22 cellular contexts compared by ENCODE assay signal in the genomic region with DNA sequence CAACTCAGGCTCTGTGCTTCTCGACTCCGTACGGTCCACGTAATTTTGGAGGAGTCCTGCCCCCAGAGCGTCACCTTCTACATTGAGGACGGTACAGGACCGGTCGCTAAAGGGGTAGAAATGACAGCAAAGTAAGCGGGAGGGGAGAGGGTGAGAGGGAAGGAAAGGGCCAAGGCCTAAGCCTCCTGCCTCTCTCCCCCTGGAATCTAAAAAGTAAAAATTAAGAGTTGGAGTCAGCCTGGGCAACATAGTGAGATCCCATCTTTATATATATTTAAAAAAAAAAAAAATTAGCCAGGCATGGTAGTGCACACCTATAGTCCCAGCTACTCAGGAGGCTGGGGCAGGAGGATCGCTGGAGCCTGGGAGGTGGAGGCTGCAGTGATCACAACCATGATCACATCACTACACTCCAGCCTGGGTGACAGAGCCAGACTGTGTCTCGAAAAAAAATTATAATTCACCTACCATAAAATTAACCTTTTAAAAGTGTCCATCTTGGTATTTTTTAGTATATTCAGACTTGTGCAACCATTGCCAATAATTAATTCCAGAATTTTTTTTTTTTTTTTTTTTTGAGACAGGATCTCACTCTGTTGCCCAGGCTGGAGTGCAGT. TPM values are rescaled to one million over a fixed set of nuclear protein-coding genes. Genes with fewer than 3 reads are reported as not detected.
DNase-seq lines count a peak whose midpoint lies in the region; ATAC-seq, FAIRE-seq and TF ChIP-seq lines count a peak whose summit lies in the region.
"Had no signal": no experiment of that assay in that cellular context is flagged by ENCODE, and none has a peak within 500 bp of the region (broad histone marks: within the 10 kb centered on the region; RNA-seq: fewer than 3 reads in every experiment).

No MANE protein-coding gene starts in this region.

- CTCF ChIA-PET in HepG2 (lab: Yijun Ruan, JAX; ENCODE audit: low intra/inter-chr PET ratio, low total read pairs): no interaction called here

- no peak for DNase-seq in HepG2 (ENCODE audit: low spot score)
- no peak for DNase-seq in right lobe of liver
- DNase-seq in Karpas-422: peak; percentile 37
- DNase-seq in effector memory CD8-positive, alpha-beta T cell: no peak
- no peak for DNase-seq in stimulated activated effector memory CD8-positive, alpha-beta T cell treated with anti-CD3 and anti-CD28 coated beads, Interleukin-12 subunit alpha, Interleukin-12 subunit beta, amount 100 ng/mL, for 72 hours (ENCODE audit: low spot score in 2 of 2)
- DNase-seq in D721Med (ENCODE audit: insufficient read length, low spot score): no peak
- no peak for DNase-seq in putamen (ENCODE audit: low spot score)
- no peak for DNase-seq in NK-92 treated with Interleukin-12 subunit alpha and Interleukin-12 subunit beta, amount 100 ng/mL, for 24 hours (lab: John Stamatoyannopoulos, UW)
- DNase-seq: CD4-positive, CD25-positive, alpha-beta regulatory T cell; CD8-positive, alpha-beta T cell; DMS53; DMS79 treated with DMSO at 0.1 percent for 48 hours; GF-D8; H9; HFFc6 had no signal

- H3K4me1 Mint-ChIP-seq in effector memory CD8-positive, alpha-beta T cell (ENCODE audit: low read depth in 2 of 2): peaks cover 0 to 7% of the 10 kb centered on the region in 2 donors
- peaks cover 31% of the 10 kb centered on the region for H3K4me1 Mint-ChIP-seq in stimulated activated effector memory CD8-positive, alpha-beta T cell treated with anti-CD3 and anti-CD28 coated beads, Interleukin-12 subunit alpha, Interleukin-12 subunit beta, amount 100 ng/mL, for 72 hours
- H3K4me1 Mint-ChIP-seq: GM23338 had no signal

- peak overlapping the region; percentile 41 to 69 for H3K27ac Mint-ChIP-seq in effector memory CD8-positive, alpha-beta T cell
- peak overlapping the region; percentile 26 for H3K27ac Mint-ChIP-seq in stimulated activated effector memory CD8-positive, alpha-beta T cell treated with anti-CD3 and anti-CD28 coated beads, Interleukin-12 subunit alpha, Interleukin-12 subunit beta, amount 100 ng/mL, for 72 hours
- H3K27ac Mint-ChIP-seq: B cell; CD8-positive, alpha-beta T cell; GM23338; HFFc6 had no signal

- H3K9me3 ChIP-seq in HepG2 (ENCODE audit: low read length): no peaks in the 10 kb centered on the region
- no peaks in the 10 kb centered on the region for H3K9me3 ChIP-seq in right lobe of liver
- no peaks in the 10 kb centered on the region for H3K9me3 ChIP-seq in Karpas-422 (ENCODE audit: low read length)
- H3K9me3 ChIP-seq: BLaER1 had no signal

- H3K4me1 ChIP-seq in HepG2 (ENCODE audit: insufficient read depth, low read length): peaks cover 23% of the 10 kb centered on the region
- peaks cover 0 to 5% (median 0%) of the 10 kb centered on the region in 4 donors for H3K4me1 ChIP-seq in right lobe of liver
- no peaks in the 10 kb centered on the region for H3K4me1 ChIP-seq in Karpas-422 (ENCODE audit: low read length)

- ATAC-seq in HepG2: no peak
- no peak for ATAC-seq in right lobe of liver
- no peak for ATAC-seq in effector memory CD8-positive, alpha-beta T cell (replicated peaks)
- no peak for ATAC-seq in stimulated activated effector memory CD8-positive, alpha-beta T cell treated with anti-CD3 and anti-CD28 coated beads, Interleukin-12 subunit alpha, Interleukin-12 subunit beta, amount 100 ng/mL, for 72 hours
- ATAC-seq: CD8-positive, alpha-beta T cell; GM23338; HCT116 had no signal

- H3K36me3 Mint-ChIP-seq in effector memory CD8-positive, alpha-beta T cell (ENCODE audit: insufficient read depth): peaks cover 53% of the 10 kb centered on the region
- H3K36me3 Mint-ChIP-seq in stimulated activated effector memory CD8-positive, alpha-beta T cell treated with anti-CD3 and anti-CD28 coated beads, Interleukin-12 subunit alpha, Interleukin-12 subunit beta, amount 100 ng/mL, for 72 hours: peaks cover 87% of the 10 kb centered on the region

- H3K36me3 ChIP-seq in HepG2 (replicated peaks in 1 of 2; ENCODE audit: control insufficient read depth in 1 of 2, insufficient read depth in 2 of 2, low read length in 2 of 2) (peaks cover 30 to 44% of the 10 kb centered on the region in 2 experiments), right lobe of liver (peaks cover 0 to 7% (median 0%) of the 10 kb centered on the region in 4 donors), Karpas-422 (ENCODE audit: insufficient read depth, low read length) (peaks cover 29% of the 10 kb centered on the region)

- TF ChIP-seq CTCF in HepG2 (CRISPR knock-in tag; IDR thresholded peaks at IDR 0.05): no peak
- no peak for TF ChIP-seq CTCF in right lobe of liver (IDR thresholded peaks at IDR 0.05)
- TF ChIP-seq CTCF in D721Med (IDR thresholded peaks at IDR 0.05; ENCODE audit: insufficient read depth, missing control alignments): no peak

- H3K27ac ChIP-seq in HepG2 (ENCODE audit: extremely low read length, insufficient read depth, low read length) (no peak overlapping the region), right lobe of liver (no peak overlapping the region), Karpas-422 (ENCODE audit: low read length) (no peak overlapping the region)
- H3K27ac ChIP-seq: BLaER1, C4-2B had no signal

- no peak for TF ChIP-seq RAD21 in HepG2 (CRISPR knock-in tag; IDR thresholded peaks at IDR 0.05)

- POLR2A ChIA-PET in HepG2 (lab: Yijun Ruan, JAX): interaction anchor here (1.2 to 1.3 kb wide), 2 partner anchors 9 to 12 kb away, joined by 3 to 5 read pairs; no protein-coding TSS in a partner anchor

- H3K4me2 ChIP-seq in HepG2 (ENCODE audit: low read depth, low read length): no peak overlapping the region
- no peak overlapping the region for H3K4me2 ChIP-seq in Karpas-422 (ENCODE audit: low read depth, low read length, poor library complexity, severe bottlenecking)
- H3K4me2 ChIP-seq: BLaER1, GM23338 had no signal

- no peak for TF ChIP-seq EP300 in HepG2 (IDR thresholded peaks at IDR 0.05; ENCODE audit: low read depth in 2 of 2, low read length in 2 of 2)
- no peak for TF ChIP-seq EP300 in HepG2 (CRISPR knock-in tag; IDR thresholded peaks at IDR 0.05; ENCODE audit: borderline replicate concordance)

- intact Hi-C loops in HepG2 (cut with micrococcal nuclease; ENCODE audit: unreplicated experiment): no loop called here
- intact Hi-C loops in right lobe of liver (cut with DNase I): no loop called here

- H3K27me3 Mint-ChIP-seq in effector memory CD8-positive, alpha-beta T cell: no peaks in the 10 kb centered on the region
- H3K27me3 Mint-ChIP-seq: B cell; CD4-positive, CD25-positive, alpha-beta regulatory T cell had no signal

- H3K4me3 ChIP-seq in HepG2 (replicated peaks in 1 of 3; ENCODE audit: insufficient read depth in 1 of 3, low read depth in 2 of 3, low read length in 3 of 3) (no peak overlapping the region), right lobe of liver (no peak overlapping the region), Karpas-422 (ENCODE audit: low read length) (no peak overlapping the region)
- H3K4me3 ChIP-seq: BLaER1, GM23338 had no signal

- H3K9me2 ChIP-seq in Karpas-422 (replicated peaks; ENCODE audit: insufficient read depth, low read length): no peaks in the 10 kb centered on the region

- in situ Hi-C loops in HepG2 (cut with HindIII; ENCODE audit: extremely low pct_ligation_motif_present, low pct_unique_long_range_greater_than_20kb): no loop called here

- H4K20me1 ChIP-seq in HepG2 (ENCODE audit: insufficient read depth, low read length) (peaks cover 32% of the 10 kb centered on the region; the same call in 1 of the 2 replicates), Karpas-422 (ENCODE audit: insufficient read depth, low read depth, low read length) (peaks cover 13% of the 10 kb centered on the region)

- WGBS in HepG2 (ENCODE audit: low lambda C conversion rate): 98% methylated on average over 11 of the region's 11 CpGs
- WGBS in right lobe of liver (ENCODE audit: insufficient coverage, low coverage, low lambda C conversion rate, missing lambda C conversion rate): 96% methylated on average over 11 of the region's 11 CpGs

- no peak overlapping the region for H3K4me3 Mint-ChIP-seq in effector memory CD8-positive, alpha-beta T cell
- H3K4me3 Mint-ChIP-seq in stimulated activated effector memory CD8-positive, alpha-beta T cell treated with anti-CD3 and anti-CD28 coated beads, Interleukin-12 subunit alpha, Interleukin-12 subunit beta, amount 100 ng/mL, for 72 hours: no peak overlapping the region
- H3K4me3 Mint-ChIP-seq: B cell; CD4-positive, CD25-positive, alpha-beta regulatory T cell; CD8-positive, alpha-beta T cell; GM23338; H9; HFFc6 had no signal

- no peak for FAIRE-seq in HepG2 (lab: Jason Lieb, UNC)
- FAIRE-seq in D721Med (lab: Jason Lieb, UNC): no peak
- FAIRE-seq: GM12891, GM18507 had no signal

- no peaks in the 10 kb centered on the region for H3K9me3 Mint-ChIP-seq in effector memory CD8-positive, alpha-beta T cell
- no peaks in the 10 kb centered on the region for H3K9me3 Mint-ChIP-seq in stimulated activated effector memory CD8-positive, alpha-beta T cell treated with anti-CD3 and anti-CD28 coated beads, Interleukin-12 subunit alpha, Interleukin-12 subunit beta, amount 100 ng/mL, for 72 hours
- H3K9me3 Mint-ChIP-seq: CD4-positive, CD25-positive, alpha-beta regulatory T cell; CD8-positive, alpha-beta T cell; GM23338; H9; HFFc6 had no signal

- no TSS peak for BruUV-seq in HepG2 (replicated peaks; lab: Mats Ljungman, UMichigan)

- TF ChIP-seq POLR2A in HepG2 (IDR thresholded peaks at IDR 0.05; ENCODE audit: insufficient read depth in 1 of 2, low read depth in 2 of 2, low read length in 2 of 2): no peak
- TF ChIP-seq POLR2A in right lobe of liver (IDR thresholded peaks at IDR 0.05): no peak

- H3K27me3 ChIP-seq in HepG2 (ENCODE audit: control insufficient read depth in 1 of 2, insufficient read depth in 2 of 2, low read length in 2 of 2) (no peaks in the 10 kb centered on the region), right lobe of liver (no peaks in the 10 kb centered on the region), Karpas-422 (ENCODE audit: low read length) (no peaks in the 10 kb centered on the region)
- H3K27me3 ChIP-seq: BLaER1 had no signal

- H2AFZ ChIP-seq in HepG2 (ENCODE audit: low read length) (no peak overlapping the region), Karpas-422 (ENCODE audit: low read length) (no peak overlapping the region)
- H2AFZ ChIP-seq: GM23338 had no signal

- H3K79me2 ChIP-seq in HepG2 (ENCODE audit: insufficient read depth, low read length) (peaks cover 4% of the 10 kb centered on the region), Karpas-422 (ENCODE audit: low read length) (no peaks in the 10 kb centered on the region)

- no peak overlapping the region for H3K9ac ChIP-seq in HepG2 (ENCODE audit: insufficient read depth, low read depth, low read length)
- no peak overlapping the region for H3K9ac ChIP-seq in Karpas-422 (ENCODE audit: low read length)
- H3K9ac ChIP-seq: BLaER1 had no signal

RNA-seq across cellular contexts. Expression of gene SLC1A5, which starts 12.6 kb away (rescaled TPM):
- 62.9 and 120 TPM in 2 replicates for total RNA-seq in HepG2 (2016; rRNA removed; fragmentation: Illumina TruSeq; extraction: Trizol)
- 32.1 and 33.8 TPM in 2 replicates for total RNA-seq in HepG2 (2016; cell fraction: cytosol; rRNA removed; fragmentation: Illumina TruSeq; extraction: Trizol; ENCODE audit: low read depth)
- total RNA-seq in HepG2 (2016; cell fraction: insoluble cytoplasmic fraction; rRNA removed; fragmentation: Illumina TruSeq; extraction: Trizol): 60.0 and 120 TPM in 2 replicates
- 66.6 and 68.6 TPM in 2 replicates for total RNA-seq in HepG2 (2016; cell fraction: membrane; rRNA removed; fragmentation: Illumina TruSeq; extraction: Trizol)
- total RNA-seq in HepG2 (2016; cell fraction: nucleus; rRNA removed; fragmentation: Illumina TruSeq; extraction: Trizol): 104 and 128 TPM in 2 replicates
- polyA plus RNA-seq in HepG2 (2011; rRNA removed): 159 and 209 TPM in 2 replicates
- 144 and 165 TPM in 2 replicates for polyA plus RNA-seq in HepG2 (2011; cell fraction: cytosol; rRNA removed)
- 113 and 131 TPM in 2 replicates for polyA plus RNA-seq in HepG2 (2011; cell fraction: nucleus; rRNA removed)
- 119 and 235 TPM in 2 replicates for polyA plus RNA-seq in HepG2 (2012)
- 34.6 and 34.8 TPM in 2 replicates for polyA plus RNA-seq in HepG2 (2016; cell fraction: cytosol; fragmentation: Illumina TruSeq; extraction: Trizol; ENCODE audit: low read depth)
- polyA plus RNA-seq in HepG2 (2016; cell fraction: insoluble cytoplasmic fraction; fragmentation: Illumina TruSeq; extraction: Trizol; ENCODE audit: low read depth): 74.0 and 78.9 TPM in 2 replicates
- 51.1 and 55.4 TPM in 2 replicates for polyA plus RNA-seq in HepG2 (2016; cell fraction: membrane; fragmentation: Illumina TruSeq; extraction: Trizol; ENCODE audit: low read depth)
- polyA plus RNA-seq in HepG2 (2016; cell fraction: nucleus; fragmentation: Illumina TruSeq; extraction: Trizol; ENCODE audit: insufficient read depth, low read depth): 197 and 219 TPM in 2 replicates
- 282 and 502 TPM in 2 replicates for polyA minus RNA-seq in HepG2 (2011; rRNA and poly(A)+ RNA removed; ENCODE audit: low replicate concordance)
- polyA minus RNA-seq in HepG2 (2011; cell fraction: cytosol; rRNA and poly(A)+ RNA removed): 101 and 104 TPM in 2 replicates
- 52.3 and 68.3 TPM in 2 replicates for polyA minus RNA-seq in HepG2 (2011; cell fraction: nucleus; rRNA and poly(A)+ RNA removed)
- 1 to 10 TPM; 1.8 to 8.0 (median 4.4) TPM for total RNA-seq in right lobe of liver
- total RNA-seq in Karpas-422 (2014; rRNA removed; shearing (Covaris generic); ENCODE audit: low replicate concordance): 116 and 189 TPM in 2 replicates

RNA-seq across cellular contexts. Expression of gene STRN4, which starts 29.5 kb away (rescaled TPM):
- total RNA-seq in HepG2 (2016; rRNA removed; fragmentation: Illumina TruSeq; extraction: Trizol) (32.2 and 43.1 TPM in 2 replicates), right lobe of liver (10 to 100 TPM; 16.9 to 28.1 (median 23.7) TPM)
- total RNA-seq in HepG2 (2016; cell fraction: cytosol; rRNA removed; fragmentation: Illumina TruSeq; extraction: Trizol; ENCODE audit: low read depth): 13.6 and 15.4 TPM in 2 replicates
- 25.7 and 41.7 TPM in 2 replicates for total RNA-seq in HepG2 (2016; cell fraction: insoluble cytoplasmic fraction; rRNA removed; fragmentation: Illumina TruSeq; extraction: Trizol)
- 30.2 and 30.9 TPM in 2 replicates for total RNA-seq in HepG2 (2016; cell fraction: membrane; rRNA removed; fragmentation: Illumina TruSeq; extraction: Trizol)
- 30.6 and 31.6 TPM in 2 replicates for total RNA-seq in HepG2 (2016; cell fraction: nucleus; rRNA removed; fragmentation: Illumina TruSeq; extraction: Trizol)
- 57.3 and 80.7 TPM in 2 replicates for polyA plus RNA-seq in HepG2 (2011; rRNA removed)
- 34.2 and 64.8 TPM in 2 replicates for polyA plus RNA-seq in HepG2 (2011; cell fraction: cytosol; rRNA removed)
- polyA plus RNA-seq in HepG2 (2011; cell fraction: nucleus; rRNA removed): 266 and 313 TPM in 2 replicates
- 35.6 and 48.5 TPM in 2 replicates for polyA plus RNA-seq in HepG2 (2012)
- 8.5 and 9.3 TPM in 2 replicates for polyA plus RNA-seq in HepG2 (2016; cell fraction: cytosol; fragmentation: Illumina TruSeq; extraction: Trizol; ENCODE audit: low read depth)
- 34.1 and 37.8 TPM in 2 replicates for polyA plus RNA-seq in HepG2 (2016; cell fraction: insoluble cytoplasmic fraction; fragmentation: Illumina TruSeq; extraction: Trizol; ENCODE audit: low read depth)
- polyA plus RNA-seq in HepG2 (2016; cell fraction: membrane; fragmentation: Illumina TruSeq; extraction: Trizol; ENCODE audit: low read depth): 21.1 and 23.2 TPM in 2 replicates
- 78.0 and 78.1 TPM in 2 replicates for polyA plus RNA-seq in HepG2 (2016; cell fraction: nucleus; fragmentation: Illumina TruSeq; extraction: Trizol; ENCODE audit: insufficient read depth, low read depth)
- 47.8 and 141 TPM in 2 replicates for polyA minus RNA-seq in HepG2 (2011; rRNA and poly(A)+ RNA removed; ENCODE audit: low replicate concordance)
- polyA minus RNA-seq in HepG2 (2011; cell fraction: cytosol; rRNA and poly(A)+ RNA removed): 30.6 and 39.4 TPM in 2 replicates
- polyA minus RNA-seq in HepG2 (2011; cell fraction: nucleus; rRNA and poly(A)+ RNA removed): 37.0 and 47.4 TPM in 2 replicates
- total RNA-seq in Karpas-422 (2014; rRNA removed; shearing (Covaris generic); ENCODE audit: low replicate concordance): 37.5 and 55.2 TPM in 2 replicates

RNA-seq across cellular contexts. Expression of gene FKRP, which starts 29.9 kb away (rescaled TPM):
- 4.0 and 9.8 TPM in 2 replicates for total RNA-seq in HepG2 (2016; rRNA removed; fragmentation: Illumina TruSeq; extraction: Trizol)
- total RNA-seq in HepG2 (2016; cell fraction: cytosol; rRNA removed; fragmentation: Illumina TruSeq; extraction: Trizol; ENCODE audit: low read depth): 1.2 and 1.9 TPM in 2 replicates
- 3.4 and 11.2 TPM in 2 replicates for total RNA-seq in HepG2 (2016; cell fraction: insoluble cytoplasmic fraction; rRNA removed; fragmentation: Illumina TruSeq; extraction: Trizol)
- total RNA-seq in HepG2 (2016; cell fraction: membrane; rRNA removed; fragmentation: Illumina TruSeq; extraction: Trizol): 3.6 and 3.7 TPM in 2 replicates
- total RNA-seq in HepG2 (2016; cell fraction: nucleus; rRNA removed; fragmentation: Illumina TruSeq; extraction: Trizol): 11.2 and 11.6 TPM in 2 replicates
- 7.3 and 9.2 TPM in 2 replicates for polyA plus RNA-seq in HepG2 (2011; rRNA removed)
- 7.8 and 9.7 TPM in 2 replicates for polyA plus RNA-seq in HepG2 (2011; cell fraction: cytosol; rRNA removed)
- 27.5 and 33.9 TPM in 2 replicates for polyA plus RNA-seq in HepG2 (2011; cell fraction: nucleus; rRNA removed)
- 12.4 and 17.0 TPM in 2 replicates for polyA plus RNA-seq in HepG2 (2012)
- 0.63 and 1.3 TPM in 2 replicates for polyA plus RNA-seq in HepG2 (2016; cell fraction: cytosol; fragmentation: Illumina TruSeq; extraction: Trizol; ENCODE audit: low read depth)
- polyA plus RNA-seq in HepG2 (2016; cell fraction: insoluble cytoplasmic fraction; fragmentation: Illumina TruSeq; extraction: Trizol; ENCODE audit: low read depth): 5.1 TPM in 2 replicates
- polyA plus RNA-seq in HepG2 (2016; cell fraction: membrane; fragmentation: Illumina TruSeq; extraction: Trizol; ENCODE audit: low read depth): 1.7 and 2.3 TPM in 2 replicates
- 34.8 and 35.7 TPM in 2 replicates for polyA plus RNA-seq in HepG2 (2016; cell fraction: nucleus; fragmentation: Illumina TruSeq; extraction: Trizol; ENCODE audit: insufficient read depth, low read depth)
- 6.9 and 11.0 TPM in 2 replicates for polyA minus RNA-seq in HepG2 (2011; rRNA and poly(A)+ RNA removed; ENCODE audit: low replicate concordance)
- polyA minus RNA-seq in HepG2 (2011; cell fraction: cytosol; rRNA and poly(A)+ RNA removed): 7.5 and 8.8 TPM in 2 replicates
- polyA minus RNA-seq in HepG2 (2011; cell fraction: nucleus; rRNA and poly(A)+ RNA removed): 10.3 and 11.5 TPM in 2 replicates
- total RNA-seq in right lobe of liver: 1 to 10 TPM; 5.8 to 9.5 (median 7.4) TPM
- 14.6 and 18.4 TPM in 2 replicates for total RNA-seq in Karpas-422 (2014; rRNA removed; shearing (Covaris generic); ENCODE audit: low replicate concordance)

RNA-seq across cellular contexts. Expression of gene PRKD2, which starts 58.8 kb away (rescaled TPM):
- total RNA-seq in HepG2 (2016; rRNA removed; fragmentation: Illumina TruSeq; extraction: Trizol) (6.7 and 13.2 TPM in 2 replicates), right lobe of liver (10 to 100 TPM; 15.1 to 20.2 (median 16.9) TPM)
- total RNA-seq in HepG2 (2016; cell fraction: cytosol; rRNA removed; fragmentation: Illumina TruSeq; extraction: Trizol; ENCODE audit: low read depth): 3.7 and 5.6 TPM in 2 replicates
- total RNA-seq in HepG2 (2016; cell fraction: insoluble cytoplasmic fraction; rRNA removed; fragmentation: Illumina TruSeq; extraction: Trizol): 7.7 and 10.7 TPM in 2 replicates
- total RNA-seq in HepG2 (2016; cell fraction: membrane; rRNA removed; fragmentation: Illumina TruSeq; extraction: Trizol): 10.7 and 11.6 TPM in 2 replicates
- total RNA-seq in HepG2 (2016; cell fraction: nucleus; rRNA removed; fragmentation: Illumina TruSeq; extraction: Trizol): 9.5 and 12.7 TPM in 2 replicates
- 7.3 and 9.2 TPM in 2 replicates for polyA plus RNA-seq in HepG2 (2011; rRNA removed)
- 5.7 and 8.3 TPM in 2 replicates for polyA plus RNA-seq in HepG2 (2011; cell fraction: cytosol; rRNA removed)
- 19.6 and 26.3 TPM in 2 replicates for polyA plus RNA-seq in HepG2 (2011; cell fraction: nucleus; rRNA removed)
- 12.3 and 18.9 TPM in 2 replicates for polyA plus RNA-seq in HepG2 (2012)
- polyA plus RNA-seq in HepG2 (2016; cell fraction: cytosol; fragmentation: Illumina TruSeq; extraction: Trizol; ENCODE audit: low read depth): 4.2 and 4.7 TPM in 2 replicates
- polyA plus RNA-seq in HepG2 (2016; cell fraction: insoluble cytoplasmic fraction; fragmentation: Illumina TruSeq; extraction: Trizol; ENCODE audit: low read depth): 12.5 and 12.9 TPM in 2 replicates
- 6.8 and 7.6 TPM in 2 replicates for polyA plus RNA-seq in HepG2 (2016; cell fraction: membrane; fragmentation: Illumina TruSeq; extraction: Trizol; ENCODE audit: low read depth)
- 26.1 and 27.2 TPM in 2 replicates for polyA plus RNA-seq in HepG2 (2016; cell fraction: nucleus; fragmentation: Illumina TruSeq; extraction: Trizol; ENCODE audit: insufficient read depth, low read depth)
- 10.6 and 14.4 TPM in 2 replicates for polyA minus RNA-seq in HepG2 (2011; rRNA and poly(A)+ RNA removed; ENCODE audit: low replicate concordance)
- 8.2 and 11.7 TPM in 2 replicates for polyA minus RNA-seq in HepG2 (2011; cell fraction: cytosol; rRNA and poly(A)+ RNA removed)
- 9.1 TPM in 2 replicates for polyA minus RNA-seq in HepG2 (2011; cell fraction: nucleus; rRNA and poly(A)+ RNA removed)
- 20.0 and 34.6 TPM in 2 replicates for total RNA-seq in Karpas-422 (2014; rRNA removed; shearing (Covaris generic); ENCODE audit: low replicate concordance)
